ENCODE assay signal across 9 cellular contexts in the genomic region with DNA sequence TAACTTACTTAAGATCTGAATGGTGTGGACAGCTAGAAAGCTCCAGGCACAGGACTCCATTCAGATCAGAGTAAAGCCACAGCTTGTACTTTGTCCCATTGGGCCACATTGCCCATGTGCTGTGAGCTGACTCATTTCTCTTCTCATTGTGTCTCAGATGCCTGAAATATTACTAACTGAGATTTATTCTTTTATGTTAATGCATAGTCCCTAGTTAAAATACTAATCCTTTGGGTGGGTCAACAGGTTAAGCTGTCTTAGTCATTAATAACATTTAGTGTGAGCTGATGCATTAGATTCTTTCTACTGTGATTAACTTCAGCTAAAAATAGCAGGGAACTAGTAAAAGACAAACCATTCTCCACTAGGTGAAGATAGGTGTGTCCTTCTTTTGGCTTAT.
A peak's percentile ranks its signal among the peaks of the same experiment; 100 is the strongest.
DNase-seq lines count a peak whose midpoint lies in the region; ATAC-seq, FAIRE-seq and TF ChIP-seq lines count a peak whose summit lies in the region.
"Had no signal": no experiment of that assay in that cellular context is flagged by ENCODE, and none has a peak within 500 bp of the region (broad histone marks: within the 10 kb centered on the region; RNA-seq: fewer than 3 reads in every experiment).

No MANE protein-coding gene starts in this region.

- peak overlapping the region; percentile 7 for H3K4me3 Mint-ChIP-seq in Caco-2 (ENCODE audit: unreplicated experiment)
- no peak overlapping the region for H3K4me3 Mint-ChIP-seq in activated T-cell treated with anti-CD3 and anti-CD28 coated beads, Interleukin-2, amount 50 U/mL, for 4 hours
- H3K4me3 Mint-ChIP-seq: dendritic cell treated with granulocyte-macrophage colony-stimulating factor and Interleukin-4, amounts not matched to agents 40 ng/mL and 50 ng/mL, for 4 days had no signal

- 0 out of 2 replicates have a peak, but pooled peaks cover 4% of the 10 kb centered on the region for H3K9me3 ChIP-seq in Caco-2

- H3K4me1 Mint-ChIP-seq in Caco-2 (ENCODE audit: low read depth, unreplicated experiment), result peaks cover 13% of the 10 kb centered on the region
- no peaks in the 10 kb centered on the region for H3K4me1 Mint-ChIP-seq in activated T-cell treated with anti-CD3 and anti-CD28 coated beads, Interleukin-2, amount 50 U/mL, for 4 hours (ENCODE audit: low read depth)

- CTCF ChIA-PET in Caco-2 (lab: Charles Lee), result interaction anchor here (1.2 kb wide), 1 partner anchor 83 kb away, joined by 3 read pairs; no protein-coding TSS in a partner anchor

- peak; percentile 96 for ATAC-seq in foreskin keratinocyte
- ATAC-seq in activated T-cell treated with anti-CD3 and anti-CD28 coated beads, Interleukin-2, amount 50 U/mL, for 4 hours, result no peak
- ATAC-seq in left colon, result no peak

- FAIRE-seq in H54 (lab: Jason Lieb, UNC), result peak; percentile 95

- H3K36me3 Mint-ChIP-seq in Caco-2 (ENCODE audit: insufficient read depth, unreplicated experiment), result no peaks in the 10 kb centered on the region
- no peaks in the 10 kb centered on the region for H3K36me3 Mint-ChIP-seq in activated T-cell treated with anti-CD3 and anti-CD28 coated beads, Interleukin-2, amount 50 U/mL, for 4 hours (ENCODE audit: insufficient read depth)

- POLR2A ChIA-PET in Caco-2 (lab: Charles Lee), result no interaction called here

- H3K27me3 ChIP-seq in Caco-2 (replicated peaks; ENCODE audit: control insufficient read depth, insufficient read depth, low read length) (no peaks in the 10 kb centered on the region), foreskin keratinocyte (no peaks in the 10 kb centered on the region)

- TF ChIP-seq POLR2A in H54 (IDR thresholded peaks at IDR 0.05; ENCODE audit: low read depth, low read length), result no peak

- peak overlapping the region; percentile 64 for H3K27ac Mint-ChIP-seq in Caco-2 (ENCODE audit: unreplicated experiment)
- H3K27ac Mint-ChIP-seq: dendritic cell treated with granulocyte-macrophage colony-stimulating factor and Interleukin-4, amounts not matched to agents 40 ng/mL and 50 ng/mL, for 4 days had no signal

- no peaks in the 10 kb centered on the region for H3K27me3 Mint-ChIP-seq in Caco-2 (ENCODE audit: insufficient read depth, unreplicated experiment)
- H3K27me3 Mint-ChIP-seq in activated T-cell treated with anti-CD3 and anti-CD28 coated beads, Interleukin-2, amount 50 U/mL, for 4 hours (ENCODE audit: low read depth), result peaks cover 3% of the 10 kb centered on the region
- H3K27me3 Mint-ChIP-seq: dendritic cell treated with granulocyte-macrophage colony-stimulating factor and Interleukin-4, amounts not matched to agents 40 ng/mL and 50 ng/mL, for 4 days had no signal

- H3K27ac ChIP-seq in foreskin keratinocyte, result no peak overlapping the region

- intact Hi-C loops in Caco-2 (cut with micrococcal nuclease; ENCODE audit: unreplicated experiment), result no loop called here
- intact Hi-C loops in cardiac septum (cut with DNase I), result no loop called here
- intact Hi-C loops in left colon (cut with DNase I, micrococcal nuclease), result no loop called here

- H3K4me3 ChIP-seq in Caco-2 (ENCODE audit: low read depth, low read length), result no peak overlapping the region

- TF ChIP-seq CTCF in Caco-2 (IDR thresholded peaks at IDR 0.05; ENCODE audit: insufficient read depth in 1 of 2, low read depth in 1 of 2, low read length in 1 of 2, severe bottlenecking in 1 of 2, unreplicated experiment in 1 of 2), result no peak
- TF ChIP-seq CTCF in foreskin keratinocyte (conservative IDR thresholded peaks at IDR 0.05), result peak; percentile 41

- DNase-seq in Caco-2 (peak; percentile 71 to 80), H54 (ENCODE audit: insufficient read length, low spot score) (peak; percentile 18), NCI-H226 (peak; percentile 55), foreskin keratinocyte (peak; percentile 96 to 98), NCI-H2029 treated with DMSO at 0.1 percent for 48 hours (lab: John Stamatoyannopoulos, UW) (no peak), cardiac septum (ENCODE audit: low spot score) (no peak), left colon (no peak)
- no peak for DNase-seq in activated T-cell treated with anti-CD3 and anti-CD28 coated beads, Interleukin-2, amount 50 U/mL, for 4 hours

- no peaks in the 10 kb centered on the region for H3K36me3 ChIP-seq in Caco-2 (ENCODE audit: control insufficient read depth, insufficient read depth, low read length)

- H3K9me3 Mint-ChIP-seq in Caco-2 (ENCODE audit: unreplicated experiment), result peaks cover 19% of the 10 kb centered on the region
- peaks cover 4% of the 10 kb centered on the region for H3K9me3 Mint-ChIP-seq in activated T-cell treated with anti-CD3 and anti-CD28 coated beads, Interleukin-2, amount 50 U/mL, for 4 hours
- H3K9me3 Mint-ChIP-seq: dendritic cell treated with granulocyte-macrophage colony-stimulating factor and Interleukin-4, amounts not matched to agents 40 ng/mL and 50 ng/mL, for 4 days had no signal

- BruUV-seq in Caco-2 (replicated peaks; lab: Mats Ljungman, UMichigan), result no TSS peak

- H3K4me1 ChIP-seq in Caco-2 (peaks cover 31% of the 10 kb centered on the region), foreskin keratinocyte (peaks cover 21% of the 10 kb centered on the region)

Comparison
In these comparisons a context has a peak if more than half of its experiments do, and no peak if none do; other contexts are left out.
1. DNase-seq: peak in Caco-2 (2 of 2), H54 (single experiment), NCI-H226 (single experiment) and foreskin keratinocyte (2 of 2); none in NCI-H2029 treated with DMSO at 0.1 percent for 48 hours (single experiment), cardiac septum (single experiment), activated T-cell treated with anti-CD3 and anti-CD28 coated beads, Interleukin-2, amount 50 U/mL, for 4 hours (single experiment) and left colon (0 of 2).